In the genomic region with DNA sequence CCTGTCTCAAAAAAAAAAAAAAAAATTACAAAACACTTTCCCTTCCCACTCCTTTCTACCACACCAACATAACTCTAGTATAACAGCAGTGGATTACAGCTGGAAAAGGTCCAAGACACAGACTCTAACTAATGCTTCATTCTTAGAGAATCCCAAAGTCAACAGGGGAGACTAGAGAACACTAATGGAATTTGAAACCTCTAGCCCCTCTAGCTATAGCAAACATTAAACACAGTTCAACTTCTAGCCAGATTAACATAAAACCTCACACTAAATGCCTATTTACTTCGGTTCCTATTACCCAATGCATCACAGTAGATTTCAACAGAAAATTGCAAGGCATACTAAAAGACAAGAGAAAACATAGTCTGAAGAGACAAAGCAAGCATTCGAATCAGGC, we compare ENCODE assay signal across 18 cellular contexts. TPM values are rescaled to one million over a fixed set of nuclear protein-coding genes. Genes with fewer than 3 reads are reported as not detected.
A peak's percentile ranks its signal among the peaks of the same experiment; 100 is the strongest.
DNase-seq lines count a peak whose midpoint lies in the region; TF ChIP-seq lines count a peak whose summit lies in the region.
"Had no signal": no experiment of that assay in that cellular context is flagged by ENCODE, and none has a peak within 500 bp of the region (broad histone marks: within the 10 kb centered on the region; RNA-seq: fewer than 3 reads in every experiment).

No MANE protein-coding gene starts in this region.

- peak; percentile 35 for DNase-seq in Daoy (ENCODE audit: low read depth)
- peak; percentile 8 for DNase-seq in NCI-H226
- no peak for DNase-seq in chondrocyte (ENCODE audit: low spot score)
- peak; percentile 19 for DNase-seq in myocyte (ENCODE audit: low read depth)
- DNase-seq in stomach, result no peak
- DNase-seq in GM10248 (ENCODE audit: extremely low spot score), result no peak
- no peak for DNase-seq in DMS153 treated with DMSO at 0.1 percent for 48 hours (lab: John Stamatoyannopoulos, UW; ENCODE audit: unreplicated experiment)
- no peak for DNase-seq in activated T-cell treated with anti-CD3 and anti-CD28 coated beads, Interleukin-2, amount 50 U/mL, for 24 hours
- DNase-seq: activated CD4-positive, alpha-beta T cell treated with anti-CD3 and anti-CD28 coated beads for 36 hours; aorta; NCI-H1105 treated with DMSO at 0.1 percent for 48 hours; NCI-H446 treated with DMSO at 0.1 percent for 48 hours; psoas muscle; stimulated activated CD4-positive, alpha-beta T cell treated with anti-CD3 and anti-CD28 coated beads, Interleukin-1b, Interleukin-23, amount 100 ng/mL, for 48 hours; transverse colon had no signal

- peaks cover 0 to 8% (median 6%) of the 10 kb centered on the region in 4 donors for H3K4me1 ChIP-seq in stomach
- H3K4me1 ChIP-seq: psoas muscle had no signal

- no peaks in the 10 kb centered on the region for H3K27me3 ChIP-seq in stomach
- H3K27me3 ChIP-seq: BLaER1, transverse colon had no signal

- no peaks in the 10 kb centered on the region for H3K36me3 Mint-ChIP-seq in chondrocyte (ENCODE audit: low read depth)
- H3K36me3 Mint-ChIP-seq in activated T-cell treated with anti-CD3 and anti-CD28 coated beads, Interleukin-2, amount 50 U/mL, for 24 hours (ENCODE audit: low read depth), result peaks cover 5% of the 10 kb centered on the region

- peaks cover 34% of the 10 kb centered on the region for H3K4me1 Mint-ChIP-seq in chondrocyte (ENCODE audit: low read depth)
- no peaks in the 10 kb centered on the region for H3K4me1 Mint-ChIP-seq in activated T-cell treated with anti-CD3 and anti-CD28 coated beads, Interleukin-2, amount 50 U/mL, for 24 hours (ENCODE audit: low read depth)

- H3K9me3 ChIP-seq in stomach, result peaks cover 0 to 10% (median 3%) of the 10 kb centered on the region in 4 donors

- no peaks in the 10 kb centered on the region for H3K36me3 ChIP-seq in stomach
- H3K36me3 ChIP-seq: BLaER1, transverse colon had no signal

- H3K4me3 Mint-ChIP-seq in chondrocyte (ENCODE audit: unreplicated experiment), result peak overlapping the region; percentile 26
- H3K4me3 Mint-ChIP-seq in activated T-cell treated with anti-CD3 and anti-CD28 coated beads, Interleukin-2, amount 50 U/mL, for 24 hours, result no peak overlapping the region
- H3K4me3 Mint-ChIP-seq: activated CD4-positive, alpha-beta T cell treated with anti-CD3 and anti-CD28 coated beads for 36 hours; IgD-negative memory B cell; T-helper 1 cell treated with Interleukin-12 subunit alpha and Interleukin-12 subunit beta and Interleukin-4 antibody, amounts not matched to agents 30 μg/mL and 1 μg/mL, for 36 hours had no signal

- TF ChIP-seq CTCF in chondrocyte (IDR thresholded peaks at IDR 0.05) (no peak), stomach (IDR thresholded peaks at IDR 0.05) (no peak), GM10248 (IDR thresholded peaks at IDR 0.05; ENCODE audit: control extremely low read depth, extremely low read depth, low read depth, missing control alignments) (no peak)

- CTCF ChIA-PET in GM10248 (lab: Yijun Ruan, JAX), result interaction anchor here (1.1 kb wide), 1 partner anchor 9 kb away, joined by 3 read pairs; no protein-coding TSS in a partner anchor

- POLR2A ChIA-PET in GM10248 (lab: Yijun Ruan, JAX), result no interaction called here

- no peak overlapping the region for H3K4me3 ChIP-seq in stomach
- H3K4me3 ChIP-seq: BLaER1, psoas muscle, transverse colon had no signal

- no peak for TF ChIP-seq EP300 in stomach (IDR thresholded peaks at IDR 0.05)

- WGBS in stomach, 5 donors, result 36 to 59% (median 43%) methylated on average over 2 of the region's 2 CpGs

- no peak for TF ChIP-seq POLR2A in stomach (IDR thresholded peaks at IDR 0.05)

- intact Hi-C loops in stomach (cut with DNase I; ENCODE audit: low total_unique reads), result no loop called here

- peak overlapping the region; percentile 78 for H3K27ac Mint-ChIP-seq in chondrocyte (ENCODE audit: unreplicated experiment)
- H3K27ac Mint-ChIP-seq in activated T-cell treated with anti-CD3 and anti-CD28 coated beads, Interleukin-2, amount 50 U/mL, for 24 hours, result no peak overlapping the region
- H3K27ac Mint-ChIP-seq: activated CD4-positive, alpha-beta T cell treated with anti-CD3 and anti-CD28 coated beads for 36 hours; IgD-negative memory B cell; T-helper 1 cell treated with Interleukin-12 subunit alpha and Interleukin-12 subunit beta and Interleukin-4 antibody, amounts not matched to agents 30 μg/mL and 1 μg/mL, for 36 hours had no signal

- no peaks in the 10 kb centered on the region for H3K27me3 Mint-ChIP-seq in chondrocyte (ENCODE audit: low read depth)
- H3K27me3 Mint-ChIP-seq in activated T-cell treated with anti-CD3 and anti-CD28 coated beads, Interleukin-2, amount 50 U/mL, for 24 hours, result peaks cover 21% of the 10 kb centered on the region

- H3K9me3 Mint-ChIP-seq in chondrocyte (ENCODE audit: low read depth), result peaks cover 15% of the 10 kb centered on the region
- peaks cover 18% of the 10 kb centered on the region for H3K9me3 Mint-ChIP-seq in activated T-cell treated with anti-CD3 and anti-CD28 coated beads, Interleukin-2, amount 50 U/mL, for 24 hours

- peak overlapping the region in 2 of 5 donors; percentile 38 to 66 for H3K27ac ChIP-seq in stomach
- H3K27ac ChIP-seq: BLaER1, psoas muscle, transverse colon had no signal

RNA-seq across cellular contexts. Expression of a gene that starts 10.5 kb away (rescaled TPM):
- total RNA-seq in Daoy (2014; rRNA removed; shearing (Covaris generic)), result 174 and 194 TPM in 2 replicates
- total RNA-seq in chondrocyte (77.4 to 91.6 TPM (median 79.1 TPM) in 3 replicates), myocyte (100 and 104 TPM in 2 replicates), stomach (100 to 1,000 TPM; 106 to 699 (median 174) TPM)
- 45.2 TPM for polyA plus RNA-seq in myocyte (2012)
- polyA plus RNA-seq in stomach, result 10 to 100 TPM; 47.5 to 62.0 (median 51.3) TPM

Comparison
In these comparisons a context has a peak if more than half of its experiments do, and no peak if none do; other contexts are left out.
1. DNase-seq: peak in Daoy (single experiment), NCI-H226 (single experiment) and myocyte (single experiment); none in chondrocyte (single experiment), stomach (single experiment), GM10248 (single experiment), DMS153 treated with DMSO at 0.1 percent for 48 hours (single experiment) and activated T-cell treated with anti-CD3 and anti-CD28 coated beads, Interleukin-2, amount 50 U/mL, for 24 hours (single experiment).